1 cellular context compared by ENCODE assay signal in genomic region chr3:79604681-79605080, GRCh38.
TF ChIP-seq lines count a peak whose summit lies in the region.

No MANE protein-coding gene starts in this region.

TF ChIP-seq in K562, 482 proteins besides CTCF, POLR2A, EP300 and RAD21 (continued from another document):
- TF ChIP-seq ATF7 (IDR thresholded peaks at IDR 0.05), result no peak
- no peak for TF ChIP-seq HNRNPK (IDR thresholded peaks at IDR 0.05; ENCODE audit: low read depth, low read length, poor library complexity, severe bottlenecking)
